Comparison of ENCODE assay signal across 25 cellular contexts in genomic region chr3:61974662-61975061, GRCh38.
"Had no signal": no experiment of that assay in that cellular context is flagged by ENCODE, and none has a peak within 500 bp of the region (broad histone marks: within the 10 kb centered on the region; RNA-seq: fewer than 3 reads in every experiment).

No MANE protein-coding gene starts in this region.

- H3K4me3 Mint-ChIP-seq: mesothelial cell of epicardium; naive B cell; natural killer cell; stimulated activated naive B cell treated with anti-CD40 and anti-IgM and Interleukin-4, amounts not matched to agents 10 μg/mL and 1 μg/mL and 100 μg/mL, for 72 hours had no signal

- H3K27ac ChIP-seq: lower lobe of right lung, ovary, skin epidermis, stomach, testis, thyroid gland, transverse colon, upper lobe of left lung, vagina had no signal

- ATAC-seq: lower lobe of right lung; natural killer cell; sciatic nerve; stimulated activated naive B cell treated with anti-CD40 and anti-IgM and Interleukin-4, amounts not matched to agents 10 μg/mL and 1 μg/mL and 100 μg/mL, for 72 hours; stimulated activated naive CD8-positive, alpha-beta T cell treated with anti-CD3 and anti-CD28 coated beads, Interleukin-15, Interleukin-2, amounts not matched to agents 100 U/mL and 50 U/mL, for 24 hours had no signal

- DNase-seq: hippocampal formation; kidney glomerular epithelial cell; lower lobe of right lung; mammary epithelial cell; mesenchymal stem cell; naive B cell; natural killer cell; ovary; right cardiac atrium; stimulated activated CD4-positive, alpha-beta T cell treated with anti-CD3 and anti-CD28 coated beads, Interleukin-12 subunit alpha, Interleukin-12 subunit beta, amount 100 ng/mL, for 4 hours; stimulated activated CD4-positive, alpha-beta T cell treated with anti-CD3 and anti-CD28 coated beads, Interleukin-15, amount 100 ng/mL, for 24 hours; stimulated activated CD4-positive, alpha-beta T cell treated with anti-CD3 and anti-CD28 coated beads, Interleukin-2, amount 100 ng/mL, for 24 hours; stimulated activated CD4-positive, alpha-beta T cell treated with anti-CD3 and anti-CD28 coated beads, Interleukin-4, amount 100 ng/mL, for 1 hour; stimulated activated naive B cell treated with anti-CD40 and anti-IgM and Interleukin-4, amounts not matched to agents 10 μg/mL and 1 μg/mL and 100 μg/mL, for 72 hours; stimulated activated naive CD8-positive, alpha-beta T cell treated with anti-CD3 and anti-CD28 coated beads, Interleukin-15, Interleukin-2, amounts not matched to agents 100 U/mL and 50 U/mL, for 24 hours; stomach; testis; thyroid gland; transverse colon; upper lobe of left lung had no signal

- H3K9me3 Mint-ChIP-seq: mesothelial cell of epicardium had no signal

- H3K27me3 ChIP-seq: ovary, stomach, testis, thyroid gland, transverse colon, upper lobe of left lung, vagina had no signal

- H3K36me3 ChIP-seq: lower lobe of right lung, ovary, stomach, thyroid gland, transverse colon, upper lobe of left lung, vagina had no signal

- H3K27me3 Mint-ChIP-seq: naive B cell; progenitor cell of endocrine pancreas; stimulated activated naive B cell treated with anti-CD40 and anti-IgM and Interleukin-4, amounts not matched to agents 10 μg/mL and 1 μg/mL and 100 μg/mL, for 72 hours had no signal

- H3K4me3 ChIP-seq: lower lobe of right lung, ovary, skin epidermis, stomach, testis, thyroid gland, transverse colon, upper lobe of left lung, vagina had no signal

- H3K27ac Mint-ChIP-seq: mesothelial cell of epicardium; naive B cell; natural killer cell; progenitor cell of endocrine pancreas; stimulated activated naive B cell treated with anti-CD40 and anti-IgM and Interleukin-4, amounts not matched to agents 10 μg/mL and 1 μg/mL and 100 μg/mL, for 72 hours had no signal

- H3K4me1 ChIP-seq: thyroid gland, vagina had no signal

- H3K4me1 Mint-ChIP-seq: naive B cell; stimulated activated naive B cell treated with anti-CD40 and anti-IgM and Interleukin-4, amounts not matched to agents 10 μg/mL and 1 μg/mL and 100 μg/mL, for 72 hours had no signal

- H3K9me3 ChIP-seq: lower lobe of right lung, ovary, stomach, testis, thyroid gland, transverse colon, upper lobe of left lung, vagina had no signal

- H3K36me3 Mint-ChIP-seq: mesothelial cell of epicardium; naive B cell; natural killer cell; stimulated activated naive B cell treated with anti-CD40 and anti-IgM and Interleukin-4, amounts not matched to agents 10 μg/mL and 1 μg/mL and 100 μg/mL, for 72 hours had no signal
